8 cellular contexts compared by ENCODE assay signal in the genomic region with DNA sequence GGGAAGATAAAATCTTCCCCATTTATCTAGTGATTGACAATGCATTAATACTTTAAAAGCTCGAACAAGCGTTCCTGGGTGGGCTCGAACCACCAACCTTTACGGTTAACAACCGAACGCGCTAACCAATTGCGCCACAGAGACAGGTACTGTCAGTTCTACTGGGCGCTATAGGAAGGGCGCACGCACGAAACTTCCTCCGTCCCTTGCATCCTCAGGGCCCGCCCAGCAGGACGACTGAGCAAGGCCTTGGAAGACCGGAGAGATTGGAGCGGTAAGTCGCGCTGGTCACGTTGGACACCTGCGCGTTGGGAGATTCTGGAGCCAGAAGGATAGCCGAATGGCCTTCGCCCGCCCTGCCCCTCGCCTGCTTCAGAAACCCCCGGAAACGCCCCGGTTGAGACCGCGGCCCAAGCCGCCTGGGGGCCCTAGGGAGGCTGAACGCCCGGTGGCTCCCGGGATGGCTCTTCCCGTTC. TPM values are rescaled to one million over a fixed set of nuclear protein-coding genes. Genes with fewer than 3 reads are reported as not detected.
DNase-seq lines count a peak whose midpoint lies in the region; ATAC-seq, FAIRE-seq and TF ChIP-seq lines count a peak whose summit lies in the region.
"Not testable (repeated sequence)": the region's sequence is repeated elsewhere in the genome, so short reads cannot be mapped to it uniquely, and the experiment has no call there.

No MANE protein-coding gene starts in this region.

- not testable (repeated sequence) for H3K27me3 ChIP-seq in heart right ventricle; naive thymus-derived CD4-positive, alpha-beta T cell (ENCODE audit: control insufficient read depth in 2 of 2, insufficient read depth in 2 of 2, low read length in 2 of 2); transverse colon

- H3K27ac ChIP-seq in heart right ventricle, result peak overlapping the region in 1 of 10 donors; percentile 58
- H3K27ac ChIP-seq in naive thymus-derived CD4-positive, alpha-beta T cell (ENCODE audit: low read depth, low read length), result peak overlapping the region; percentile 65
- peak overlapping the region; percentile 59 to 76 (median 71) for H3K27ac ChIP-seq in transverse colon

- CTCF ChIA-PET in naive thymus-derived CD4-positive, alpha-beta T cell (lab: Charles Lee), result not testable (repeated sequence)

- not testable (repeated sequence) for H3K36me3 ChIP-seq in heart right ventricle; naive thymus-derived CD4-positive, alpha-beta T cell (ENCODE audit: control insufficient read depth in 2 of 3, insufficient read depth in 3 of 3, low read length in 3 of 3); transverse colon

- H3K27ac Mint-ChIP-seq in chondrocyte (ENCODE audit: unreplicated experiment), result not testable (repeated sequence)
- H3K27ac Mint-ChIP-seq in naive thymus-derived CD4-positive, alpha-beta T cell, result peak overlapping the region; percentile 84 to 97 (median 92)

- H3K36me3 Mint-ChIP-seq in chondrocyte (ENCODE audit: low read depth); naive thymus-derived CD4-positive, alpha-beta T cell: not testable (repeated sequence)

- H3K4me1 Mint-ChIP-seq in chondrocyte (ENCODE audit: low read depth), result not testable (repeated sequence)
- H3K4me1 Mint-ChIP-seq in naive thymus-derived CD4-positive, alpha-beta T cell, result peaks cover 0 to 17% (median 3%) of the 10 kb centered on the region in 7 donors

- in situ Hi-C loops in transverse colon (cut with MboI; ENCODE audit: low pct_ligation_motif_present in 1 of 4, low pct_unique_long_range_greater_than_20kb in 1 of 4, low sequenced_read_pairs in 3 of 4), result not testable (repeated sequence)

- not testable (repeated sequence) for H3K4me1 ChIP-seq in heart right ventricle; naive thymus-derived CD4-positive, alpha-beta T cell (ENCODE audit: control insufficient read depth in 2 of 2, insufficient read depth in 2 of 2, low read length in 2 of 2); transverse colon

- H3K9me3 ChIP-seq in heart right ventricle; naive thymus-derived CD4-positive, alpha-beta T cell (ENCODE audit: control insufficient read depth in 2 of 3, low read length in 3 of 3); transverse colon: not testable (repeated sequence)

- not testable (repeated sequence) for FAIRE-seq in GM12892 (lab: Jason Lieb, UNC)

- not testable (repeated sequence) for TF ChIP-seq EP300 in transverse colon (IDR thresholded peaks at IDR 0.05; ENCODE audit: low read depth)

- POLR2A ChIA-PET in naive thymus-derived CD4-positive, alpha-beta T cell (lab: Charles Lee), result not testable (repeated sequence)

- 3% methylated on average over 28 to 35 of the region's 36 CpGs for WGBS in heart right ventricle, 2 donors
- 1% methylated on average over 13 of the region's 36 CpGs; no CpG with 5 or more reads in 1 of the 2 donors for WGBS in transverse colon (ENCODE audit: low coverage in 1 of 2), 2 donors

- not testable (repeated sequence) for ATAC-seq in heart right ventricle; naive thymus-derived CD4-positive, alpha-beta T cell

- TF ChIP-seq POLR2A in GM12892 (IDR thresholded peaks at IDR 0.05; ENCODE audit: low read depth, low read length), result not testable (repeated sequence)
- TF ChIP-seq POLR2A in transverse colon (IDR thresholded peaks at IDR 0.05), result peak; percentile 9

- H3K4me3 ChIP-seq in heart right ventricle (peak overlapping the region in 9 of 10 donors; percentile 14 to 53 (median 46)), transverse colon (peak overlapping the region in 3 of 4 donors; percentile 30 to 39 (median 36))
- H3K4me3 ChIP-seq in naive thymus-derived CD4-positive, alpha-beta T cell (ENCODE audit: low read length), result peak overlapping the region; percentile 63

- intact Hi-C loops in heart right ventricle (cut with DNase I); naive thymus-derived CD4-positive, alpha-beta T cell (cut with micrococcal nuclease); transverse colon (cut with DNase I; ENCODE audit: low total_unique reads): not testable (repeated sequence)

- DNase-seq in GM12892 (ENCODE audit: insufficient read length) (peak; percentile 0), SK-N-DZ (ENCODE audit: low spot score) (peak; percentile 7), chondrocyte (ENCODE audit: low spot score) (peak; percentile 32), heart right ventricle (peak in 1 of 2 donors; percentile 25), transverse colon (peak; percentile 61)
- peak; percentile 70 for DNase-seq in activated T-cell treated with anti-CD3 and anti-CD28 coated beads, Interleukin-2, amount 50 U/mL, for 1 hour
- DNase-seq in naive thymus-derived CD4-positive, alpha-beta T cell, result peak; percentile 45 to 67 (median 60)
- peak; percentile 32 to 60 for DNase-seq in stimulated activated CD4-positive, alpha-beta T cell treated with anti-CD3 and anti-CD28 coated beads, Interleukin-1b, Interleukin-23, amount 100 ng/mL, for 4 hours (ENCODE audit: low read depth in 2 of 2)

- H3K9me3 Mint-ChIP-seq in chondrocyte (ENCODE audit: low read depth); naive thymus-derived CD4-positive, alpha-beta T cell: not testable (repeated sequence)

- H3K4me3 Mint-ChIP-seq in chondrocyte (ENCODE audit: unreplicated experiment), result peak overlapping the region; percentile 71
- H3K4me3 Mint-ChIP-seq in naive thymus-derived CD4-positive, alpha-beta T cell, result peak overlapping the region; percentile 75 to 92 (median 88)

- not testable (repeated sequence) for H3K27me3 Mint-ChIP-seq in chondrocyte (ENCODE audit: low read depth); naive thymus-derived CD4-positive, alpha-beta T cell

- peak; percentile 52 for TF ChIP-seq CTCF in chondrocyte (IDR thresholded peaks at IDR 0.05)
- peak in 1 of 9 donors; percentile 8 for TF ChIP-seq CTCF in heart right ventricle (IDR thresholded peaks at IDR 0.05)
- TF ChIP-seq CTCF in transverse colon (IDR thresholded peaks at IDR 0.05), result peak in 2 of 5 experiments; percentile 29 to 33

RNA-seq across cellular contexts. Expression of a gene that starts 25.3 kb away (rescaled TPM):
- not detected for polyA plus RNA-seq in GM12892 (2012; ENCODE audit: missing spikeins)
- polyA plus RNA-seq in SK-N-DZ (2014; cell fraction: cytosol; rRNA removed), result not detected in 2 replicates
- polyA plus RNA-seq in SK-N-DZ (2014; cell fraction: nucleus; rRNA removed), result not detected in 2 replicates
- not detected in 3 replicates for total RNA-seq in chondrocyte
- not detected for total RNA-seq in heart right ventricle
- under 1 TPM in 1 of 2 donors, not detected in 1; 0.66 TPM for polyA plus RNA-seq in heart right ventricle
- 1 to 10 TPM in 2 of 5 experiments, not detected in 3; 2.0 to 2.4 TPM for total RNA-seq in naive thymus-derived CD4-positive, alpha-beta T cell
- not detected for polyA plus RNA-seq in naive thymus-derived CD4-positive, alpha-beta T cell
- not detected for total RNA-seq in transverse colon
